Comparison of ENCODE assay signal across 26 cellular contexts in genomic region chr19:29564574-29565005, GRCh38. TPM values are rescaled to one million over a fixed set of nuclear protein-coding genes. Genes with fewer than 3 reads are reported as not detected.
DNase-seq lines count a peak whose midpoint lies in the region; FAIRE-seq and TF ChIP-seq lines count a peak whose summit lies in the region.
"Had no signal": no experiment of that assay in that cellular context is flagged by ENCODE, and none has a peak within 500 bp of the region (broad histone marks: within the 10 kb centered on the region; RNA-seq: fewer than 3 reads in every experiment).

No MANE protein-coding gene starts in this region.

- POLR2A ChIA-PET in HEK293 (lab: Yijun Ruan, JAX): interaction anchor here (1.8 kb wide), 1 partner anchor 41 kb away, joined by 7 read pairs; the partner anchor contains the start of gene POP4

- FAIRE-seq in small intestine (lab: Jason Lieb, UNC): no peak
- FAIRE-seq: GM12878, HepG2 had no signal

- no peaks in the 10 kb centered on the region for H3K36me3 ChIP-seq in HEK293 (ENCODE audit: control insufficient read depth in 2 of 2, insufficient read depth in 1 of 2, low read length in 2 of 2)
- no peaks in the 10 kb centered on the region for H3K36me3 ChIP-seq in small intestine (ENCODE audit: control insufficient read depth in 2 of 2, insufficient read depth in 2 of 2, low read length in 2 of 2)
- H3K36me3 ChIP-seq: gastrocnemius medialis, vagina had no signal

- peak; percentile 59 for DNase-seq in activated CD8-positive, alpha-beta memory T cell treated with anti-CD3 and anti-CD28 coated beads for 24 hours
- DNase-seq in activated CD8-positive, alpha-beta memory T cell treated with anti-CD3 and anti-CD28 coated beads, Interleukin-2, amount 50 U/mL, for 4 hours: no peak
- peak; percentile 28 to 34 for DNase-seq in activated T-cell treated with anti-CD3 and anti-CD28 coated beads, Interleukin-2, amount 50 U/mL, for 48 hours
- DNase-seq in pons (ENCODE audit: low spot score) (peak; percentile 1), hippocampal formation (lab: John Stamatoyannopoulos, UW) (no peak), dermis blood vessel endothelial cell (no peak), small intestine (no peak)
- DNase-seq: amygdala; central memory CD4-positive, alpha-beta T cell; effector CD4-positive, alpha-beta T cell; gastrocnemius medialis; HCEC 1CT; NCI-H1930; NCI-H526; PC-3; stimulated activated CD4-positive, alpha-beta T cell treated with anti-CD3 and anti-CD28 coated beads, Interleukin-4, amount 100 ng/mL, for 4 hours had no signal

- H3K4me1 ChIP-seq in HEK293 (ENCODE audit: control insufficient read depth, insufficient read depth, low read length) (0 out of 2 replicates have a peak, but pooled peaks cover 6% of the 10 kb centered on the region), small intestine (ENCODE audit: control insufficient read depth in 2 of 2, insufficient read depth in 1 of 2, low read depth in 1 of 2, low read length in 1 of 2) (no peaks in the 10 kb centered on the region)
- H3K4me1 ChIP-seq: gastrocnemius medialis, vagina had no signal

- TF ChIP-seq CTCF in HEK293 (tag by site-specific recombination; IDR thresholded peaks at IDR 0.05): no peak

- H3K9me3 ChIP-seq in HEK293 (ENCODE audit: control insufficient read depth, insufficient read depth, low read depth, low read length) (peaks cover 5% of the 10 kb centered on the region; the same call in 1 of the 2 replicates), small intestine (ENCODE audit: control insufficient read depth, low read depth) (no peaks in the 10 kb centered on the region)
- H3K9me3 ChIP-seq: gastrocnemius medialis had no signal

- H3K27me3 ChIP-seq in small intestine (ENCODE audit: control insufficient read depth in 2 of 2, insufficient read depth in 2 of 2, low read length in 2 of 2): no peaks in the 10 kb centered on the region
- H3K27me3 ChIP-seq: gastrocnemius medialis, vagina had no signal

- H3K4me3 ChIP-seq in HEK293 (ENCODE audit: low read depth, low read length): no peak overlapping the region
- no peak overlapping the region for H3K4me3 ChIP-seq in small intestine (ENCODE audit: low read depth in 1 of 2, low read length in 2 of 2)
- H3K4me3 ChIP-seq: gastrocnemius medialis, GM12878, smooth muscle cell, vagina had no signal

- CTCF ChIA-PET in HEK293 (lab: Yijun Ruan, JAX): interaction anchor here (0.6 to 0.7 kb wide), 2 partner anchors 22 to 43 kb away, joined by 3 read pairs; no protein-coding TSS in a partner anchor

- WGBS in small intestine, 3 donors: 47 to 71% (median 59%) methylated on average over 11 of the region's 11 CpGs

- H3K27ac ChIP-seq in HEK293 (ENCODE audit: extremely low read depth, low read depth, low read length) (no peak overlapping the region), small intestine (ENCODE audit: low read depth in 1 of 2, low read length in 1 of 2) (no peak overlapping the region)
- H3K27ac ChIP-seq: gastrocnemius medialis, vagina had no signal

TF ChIP-seq in HEK293, 187 proteins besides CTCF, POLR2A, EP300 and RAD21:
- no peak for TF ChIP-seq ZNF211 (tag by site-specific recombination; IDR thresholded peaks at IDR 0.05; ENCODE audit: low read depth)
- TF ChIP-seq KLF8 (tag by site-specific recombination; IDR thresholded peaks at IDR 0.05): no peak
- TF ChIP-seq ZNF76 (tag by site-specific recombination; IDR thresholded peaks at IDR 0.05; ENCODE audit: borderline replicate concordance, low read depth): no peak
- TF ChIP-seq ZNF560 (tag by site-specific recombination; IDR thresholded peaks at IDR 0.05; ENCODE audit: borderline replicate concordance): no peak
- peak; percentile 91 for TF ChIP-seq EGR2 (tag by site-specific recombination; IDR thresholded peaks at IDR 0.05; ENCODE audit: low read depth)
- TF ChIP-seq, protein P1, sequence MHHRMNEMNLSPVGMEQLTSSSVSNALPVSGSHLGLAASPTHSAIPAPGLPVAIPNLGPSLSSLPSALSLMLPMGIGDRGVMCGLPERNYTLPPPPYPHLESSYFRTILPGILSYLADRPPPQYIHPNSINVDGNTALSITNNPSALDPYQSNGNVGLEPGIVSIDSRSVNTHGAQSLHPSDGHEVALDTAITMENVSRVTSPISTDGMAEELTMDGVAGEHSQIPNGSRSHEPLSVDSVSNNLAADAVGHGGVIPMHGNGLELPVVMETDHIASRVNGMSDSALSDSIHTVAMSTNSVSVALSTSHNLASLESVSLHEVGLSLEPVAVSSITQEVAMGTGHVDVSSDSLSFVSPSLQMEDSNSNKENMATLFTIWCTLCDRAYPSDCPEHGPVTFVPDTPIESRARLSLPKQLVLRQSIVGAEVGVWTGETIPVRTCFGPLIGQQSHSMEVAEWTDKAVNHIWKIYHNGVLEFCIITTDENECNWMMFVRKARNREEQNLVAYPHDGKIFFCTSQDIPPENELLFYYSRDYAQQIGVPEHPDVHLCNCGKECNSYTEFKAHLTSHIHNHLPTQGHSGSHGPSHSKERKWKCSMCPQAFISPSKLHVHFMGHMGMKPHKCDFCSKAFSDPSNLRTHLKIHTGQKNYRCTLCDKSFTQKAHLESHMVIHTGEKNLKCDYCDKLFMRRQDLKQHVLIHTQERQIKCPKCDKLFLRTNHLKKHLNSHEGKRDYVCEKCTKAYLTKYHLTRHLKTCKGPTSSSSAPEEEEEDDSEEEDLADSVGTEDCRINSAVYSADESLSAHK (tag by site-specific recombination; IDR thresholded peaks at IDR 0.05): no peak
- TF ChIP-seq, protein P2, sequence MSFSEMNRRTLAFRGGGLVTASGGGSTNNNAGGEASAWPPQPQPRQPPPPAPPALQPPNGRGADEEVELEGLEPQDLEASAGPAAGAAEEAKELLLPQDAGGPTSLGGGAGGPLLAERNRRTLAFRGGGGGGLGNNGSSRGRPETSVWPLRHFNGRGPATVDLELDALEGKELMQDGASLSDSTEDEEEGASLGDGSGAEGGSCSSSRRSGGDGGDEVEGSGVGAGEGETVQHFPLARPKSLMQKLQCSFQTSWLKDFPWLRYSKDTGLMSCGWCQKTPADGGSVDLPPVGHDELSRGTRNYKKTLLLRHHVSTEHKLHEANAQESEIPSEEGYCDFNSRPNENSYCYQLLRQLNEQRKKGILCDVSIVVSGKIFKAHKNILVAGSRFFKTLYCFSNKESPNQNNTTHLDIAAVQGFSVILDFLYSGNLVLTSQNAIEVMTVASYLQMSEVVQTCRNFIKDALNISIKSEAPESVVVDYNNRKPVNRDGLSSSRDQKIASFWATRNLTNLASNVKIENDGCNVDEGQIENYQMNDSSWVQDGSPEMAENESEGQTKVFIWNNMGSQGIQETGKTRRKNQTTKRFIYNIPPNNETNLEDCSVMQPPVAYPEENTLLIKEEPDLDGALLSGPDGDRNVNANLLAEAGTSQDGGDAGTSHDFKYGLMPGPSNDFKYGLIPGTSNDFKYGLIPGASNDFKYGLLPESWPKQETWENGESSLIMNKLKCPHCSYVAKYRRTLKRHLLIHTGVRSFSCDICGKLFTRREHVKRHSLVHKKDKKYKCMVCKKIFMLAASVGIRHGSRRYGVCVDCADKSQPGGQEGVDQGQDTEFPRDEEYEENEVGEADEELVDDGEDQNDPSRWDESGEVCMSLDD (tag by site-specific recombination; IDR thresholded peaks at IDR 0.05): no peak
- no peak for TF ChIP-seq KLF16 (tag by site-specific recombination; IDR thresholded peaks at IDR 0.05)
- peak; percentile 65 for TF ChIP-seq ZFHX2 (tag by site-specific recombination; conservative IDR thresholded peaks at IDR 0.05)
- TF ChIP-seq ZNF335 (tag by site-specific recombination; conservative IDR thresholded peaks at IDR 0.05): no peak
- no peak for TF ChIP-seq ZNF202 (tag by site-specific recombination; IDR thresholded peaks at IDR 0.05; ENCODE audit: borderline replicate concordance)
- TF ChIP-seq PRDM1 (tag by site-specific recombination; IDR thresholded peaks at IDR 0.05): no peak
- TF ChIP-seq ZBTB11 (tag by site-specific recombination; conservative IDR thresholded peaks at IDR 0.05; ENCODE audit: low read depth): no peak
- no peak for TF ChIP-seq ZFP69B (tag by site-specific recombination; IDR thresholded peaks at IDR 0.05)

RNA-seq across cellular contexts. Expression of gene VSTM2B, which starts 38.8 kb away (rescaled TPM):
- total RNA-seq in dermis blood vessel endothelial cell: not detected in 2 replicates
- under 1 TPM in 1 of 3 donors, not detected in 2; 0.04 TPM for polyA plus RNA-seq in small intestine
- total RNA-seq: esophagus mucosa; gastrocnemius medialis; GM12878; HepG2; mesothelial cell of epicardium; natural killer cell treated with Interleukin-12 subunit alpha and Interleukin-12 subunit beta and Interleukin-15 and Interleukin-18, amount 100 ng/mL, for 72 hours; PC-3; posterior vena cava; smooth muscle cell; T-helper 1 cell treated with Interleukin-12 subunit alpha and Interleukin-12 subunit beta and Interleukin-4 antibody, amounts not matched to agents 30 ng/mL and 1 ng/mL, for 36 hours had no signal
- polyA plus RNA-seq: GM12878, HepG2, smooth muscle cell had no signal

RNA-seq across cellular contexts. Expression of gene POP4, which starts 41.5 kb away (rescaled TPM):
- total RNA-seq in dermis blood vessel endothelial cell: 60.1 and 98.7 TPM in 2 replicates
- 100 to 1,000 TPM in 1 of 3 donors, 10 to 100 TPM in 2; 79.9 to 102 (median 81.6) TPM for polyA plus RNA-seq in small intestine

Comparison
In these comparisons a context has a peak if more than half of its experiments do, and no peak if none do; other contexts are left out.
1. DNase-seq: peak in activated CD8-positive, alpha-beta memory T cell treated with anti-CD3 and anti-CD28 coated beads for 24 hours (single experiment), activated T-cell treated with anti-CD3 and anti-CD28 coated beads, Interleukin-2, amount 50 U/mL, for 48 hours (2 of 2) and pons (single experiment); none in activated CD8-positive, alpha-beta memory T cell treated with anti-CD3 and anti-CD28 coated beads, Interleukin-2, amount 50 U/mL, for 4 hours (single experiment), hippocampal formation (0 of 2), dermis blood vessel endothelial cell (single experiment) and small intestine (single experiment).